ENCODE assay signal across 14 cellular contexts in genomic region chr2:37554687-37555086, GRCh38.
DNase-seq lines count a peak whose midpoint lies in the region; ATAC-seq lines count a peak whose summit lies in the region.
"Had no signal": no experiment of that assay in that cellular context is flagged by ENCODE, and none has a peak within 500 bp of the region (broad histone marks: within the 10 kb centered on the region; RNA-seq: fewer than 3 reads in every experiment).

No MANE protein-coding gene starts in this region.

- H2AFZ ChIP-seq in Karpas-422 (ENCODE audit: low read length) = no peak overlapping the region
- H2AFZ ChIP-seq: GM23338 had no signal

- no peaks in the 10 kb centered on the region for H3K9me2 ChIP-seq in Karpas-422 (replicated peaks; ENCODE audit: insufficient read depth, low read length)

- H3K9me3 ChIP-seq in Karpas-422 (ENCODE audit: low read length) = no peaks in the 10 kb centered on the region

- no peak overlapping the region for H3K27ac Mint-ChIP-seq in activated CD4-positive, alpha-beta T cell treated with anti-CD3 and anti-CD28 coated beads, Interleukin-2, amount 10 ng/mL, durations not matched to agents 24 days and 14 days
- no peak overlapping the region for H3K27ac Mint-ChIP-seq in stimulated activated effector memory CD8-positive, alpha-beta T cell treated with anti-CD3 and anti-CD28 coated beads, Interleukin-12 subunit alpha, Interleukin-12 subunit beta, amount 100 ng/mL, for 72 hours
- H3K27ac Mint-ChIP-seq: CD4-positive, alpha-beta T cell; GM23338; H9 had no signal

- no peak overlapping the region for H3K9ac ChIP-seq in Karpas-422 (ENCODE audit: low read length)

- intact Hi-C loops in activated CD4-positive, alpha-beta T cell treated with anti-CD3 and anti-CD28 coated beads, Interleukin-2, amount 10 ng/mL, durations not matched to agents 24 days and 14 days (cut with micrococcal nuclease) = no loop called here

- ATAC-seq in stimulated activated effector memory CD8-positive, alpha-beta T cell treated with anti-CD3 and anti-CD28 coated beads, Interleukin-12 subunit alpha, Interleukin-12 subunit beta, amount 100 ng/mL, for 72 hours = peak; percentile 87
- no peak for ATAC-seq in GM21526 (IDR thresholded peaks at IDR 0.05; ENCODE audit: low FRiP score, unreplicated experiment)
- no peak for ATAC-seq in HG03045 (IDR thresholded peaks at IDR 0.05; ENCODE audit: unreplicated experiment)
- ATAC-seq: GM23338 had no signal

- no peaks in the 10 kb centered on the region for H3K79me2 ChIP-seq in Karpas-422 (ENCODE audit: low read length)

- H3K4me2 ChIP-seq in Karpas-422 (ENCODE audit: low read depth, low read length, poor library complexity, severe bottlenecking) = no peak overlapping the region
- H3K4me2 ChIP-seq: GM23338 had no signal

- H3K27me3 ChIP-seq in Karpas-422 (ENCODE audit: low read length) = no peaks in the 10 kb centered on the region

- H3K36me3 Mint-ChIP-seq in activated CD4-positive, alpha-beta T cell treated with anti-CD3 and anti-CD28 coated beads, Interleukin-2, amount 10 ng/mL, durations not matched to agents 24 days and 14 days (ENCODE audit: low read depth) = no peaks in the 10 kb centered on the region
- H3K36me3 Mint-ChIP-seq in stimulated activated effector memory CD8-positive, alpha-beta T cell treated with anti-CD3 and anti-CD28 coated beads, Interleukin-12 subunit alpha, Interleukin-12 subunit beta, amount 100 ng/mL, for 72 hours = no peaks in the 10 kb centered on the region

- H3K9me3 Mint-ChIP-seq in activated CD4-positive, alpha-beta T cell treated with anti-CD3 and anti-CD28 coated beads, Interleukin-2, amount 10 ng/mL, durations not matched to agents 24 days and 14 days = no peaks in the 10 kb centered on the region
- no peaks in the 10 kb centered on the region for H3K9me3 Mint-ChIP-seq in stimulated activated effector memory CD8-positive, alpha-beta T cell treated with anti-CD3 and anti-CD28 coated beads, Interleukin-12 subunit alpha, Interleukin-12 subunit beta, amount 100 ng/mL, for 72 hours
- H3K9me3 Mint-ChIP-seq: CD4-positive, alpha-beta T cell; GM23338; H9 had no signal

- no peak overlapping the region for H3K27ac ChIP-seq in Karpas-422 (ENCODE audit: low read length)
- H3K27ac ChIP-seq in angular gyrus (ENCODE audit: low read depth, low read length) = peak overlapping the region; percentile 14

- no peaks in the 10 kb centered on the region for H4K20me1 ChIP-seq in Karpas-422 (ENCODE audit: insufficient read depth, low read depth, low read length)

- H3K27me3 Mint-ChIP-seq in activated CD4-positive, alpha-beta T cell treated with anti-CD3 and anti-CD28 coated beads, Interleukin-2, amount 10 ng/mL, durations not matched to agents 24 days and 14 days = no peaks in the 10 kb centered on the region
- H3K27me3 Mint-ChIP-seq: CD4-positive, alpha-beta T cell had no signal

- H3K4me3 Mint-ChIP-seq in activated CD4-positive, alpha-beta T cell treated with anti-CD3 and anti-CD28 coated beads, Interleukin-2, amount 10 ng/mL, durations not matched to agents 24 days and 14 days = no peak overlapping the region
- H3K4me3 Mint-ChIP-seq in stimulated activated effector memory CD8-positive, alpha-beta T cell treated with anti-CD3 and anti-CD28 coated beads, Interleukin-12 subunit alpha, Interleukin-12 subunit beta, amount 100 ng/mL, for 72 hours = no peak overlapping the region
- H3K4me3 Mint-ChIP-seq: CD4-positive, alpha-beta T cell; GM23338; H9 had no signal

- H3K36me3 ChIP-seq in Karpas-422 (ENCODE audit: insufficient read depth, low read length) = no peaks in the 10 kb centered on the region

- H3K4me3 ChIP-seq in Karpas-422 (ENCODE audit: low read length) = no peak overlapping the region
- H3K4me3 ChIP-seq: GM23338 had no signal

- peak; percentile 41 for DNase-seq in activated CD4-positive, alpha-beta T cell treated with anti-CD3 and anti-CD28 coated beads, Interleukin-2, amount 10 ng/mL, durations not matched to agents 24 days and 14 days
- no peak for DNase-seq in activated CD4-positive, alpha-beta T cell treated with anti-CD3 and anti-CD28 coated beads, Interleukin-2, amount 50 U/mL, for 1 hour
- DNase-seq in Karpas-422 (peak; percentile 39), NCI-H1694 treated with DMSO at 0.1 percent for 48 hours (lab: John Stamatoyannopoulos, UW) (no peak)
- DNase-seq in stimulated activated effector memory CD8-positive, alpha-beta T cell treated with anti-CD3 and anti-CD28 coated beads, Interleukin-12 subunit alpha, Interleukin-12 subunit beta, amount 100 ng/mL, for 72 hours (ENCODE audit: low spot score in 2 of 2) = no peak
- DNase-seq: 8988T; Calu3; CD4-positive, alpha-beta T cell; DMS 273 treated with DMSO at 0.1 percent for 48 hours; H9 had no signal

- peaks cover 4% of the 10 kb centered on the region for H3K4me1 Mint-ChIP-seq in activated CD4-positive, alpha-beta T cell treated with anti-CD3 and anti-CD28 coated beads, Interleukin-2, amount 10 ng/mL, durations not matched to agents 24 days and 14 days
- H3K4me1 Mint-ChIP-seq in stimulated activated effector memory CD8-positive, alpha-beta T cell treated with anti-CD3 and anti-CD28 coated beads, Interleukin-12 subunit alpha, Interleukin-12 subunit beta, amount 100 ng/mL, for 72 hours = peaks cover 21% of the 10 kb centered on the region
- H3K4me1 Mint-ChIP-seq: H9 had no signal

- peaks cover 24% of the 10 kb centered on the region for H3K4me1 ChIP-seq in Karpas-422 (ENCODE audit: low read length)

Comparison
In these comparisons a context has a peak if more than half of its experiments do, and no peak if none do; other contexts are left out.
1. DNase-seq: peak in activated CD4-positive, alpha-beta T cell treated with anti-CD3 and anti-CD28 coated beads, Interleukin-2, amount 10 ng/mL, durations not matched to agents 24 days and 14 days (single experiment) and Karpas-422 (single experiment); none in activated CD4-positive, alpha-beta T cell treated with anti-CD3 and anti-CD28 coated beads, Interleukin-2, amount 50 U/mL, for 1 hour (single experiment), stimulated activated effector memory CD8-positive, alpha-beta T cell treated with anti-CD3 and anti-CD28 coated beads, Interleukin-12 subunit alpha, Interleukin-12 subunit beta, amount 100 ng/mL, for 72 hours (0 of 2) and NCI-H1694 treated with DMSO at 0.1 percent for 48 hours (single experiment).